20 cellular contexts compared by ENCODE assay signal in the genomic region with DNA sequence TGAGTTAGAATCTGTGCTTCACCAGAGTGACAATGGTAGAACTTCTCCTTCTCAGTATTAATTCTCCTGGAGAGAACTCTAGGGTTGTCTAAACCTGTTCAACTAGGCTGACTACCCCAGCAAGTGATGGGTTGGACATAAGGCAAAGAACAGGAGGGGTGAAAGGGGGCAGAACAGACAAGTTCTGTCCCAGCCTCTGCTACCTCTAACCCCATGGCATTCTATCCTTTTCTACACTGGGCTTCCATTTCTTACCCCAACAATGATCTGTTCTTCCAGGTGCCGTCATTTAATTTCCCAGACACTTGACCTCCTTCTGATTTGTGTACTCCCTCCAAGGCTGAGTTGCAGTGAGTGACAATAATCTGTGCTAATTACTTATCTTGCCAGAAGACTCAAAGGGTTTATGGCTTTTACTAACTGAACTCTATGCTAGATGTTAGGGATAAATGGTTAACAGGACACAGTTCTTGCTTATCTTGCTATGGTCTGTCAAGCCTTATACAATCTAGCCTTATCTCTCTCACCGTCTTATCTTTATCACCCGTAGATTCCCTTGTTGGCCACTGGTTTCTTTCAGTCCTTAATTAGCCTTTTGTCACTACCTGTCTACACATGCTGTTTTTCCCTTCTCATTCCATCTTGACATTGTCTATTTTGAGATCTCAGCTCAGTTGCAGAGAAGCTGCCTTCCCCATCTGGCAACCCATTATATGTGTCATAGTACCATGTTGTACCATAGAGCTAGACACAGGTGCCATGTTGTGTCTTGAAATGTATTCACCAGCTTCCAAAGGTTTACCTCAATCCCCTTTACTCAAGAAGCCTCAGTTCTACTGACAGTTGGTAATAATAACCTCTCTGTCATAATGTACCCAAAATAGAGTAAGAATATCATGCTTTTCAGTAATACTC. TPM values are rescaled to one million over a fixed set of nuclear protein-coding genes. Genes with fewer than 3 reads are reported as not detected.
DNase-seq lines count a peak whose midpoint lies in the region; ATAC-seq and TF ChIP-seq lines count a peak whose summit lies in the region.
"Had no signal": no experiment of that assay in that cellular context is flagged by ENCODE, and none has a peak within 500 bp of the region (broad histone marks: within the 10 kb centered on the region; RNA-seq: fewer than 3 reads in every experiment).

No MANE protein-coding gene starts in this region.

- H2BK12ac ChIP-seq in trophoblast cell (ENCODE audit: low read length): no peak overlapping the region

- H3K36me3 Mint-ChIP-seq in activated naive CD4-positive, alpha-beta T cell treated with anti-CD3 and anti-CD28 coated beads, Interleukin-2, amount 50 U/mL, for 24 hours: peaks cover 34% of the 10 kb centered on the region
- H3K36me3 Mint-ChIP-seq in T-cell: peaks cover 34% of the 10 kb centered on the region

- TF ChIP-seq CTCF in colonic mucosa (IDR thresholded peaks at IDR 0.05): no peak

- H2AFZ ChIP-seq in trophoblast cell (ENCODE audit: insufficient read depth, low read length, poor library complexity): no peak overlapping the region
- H2AFZ ChIP-seq: hepatocyte had no signal

- no peak overlapping the region for H4K12ac ChIP-seq in trophoblast cell (ENCODE audit: low read depth, low read length)

- peaks cover 78% of the 10 kb centered on the region for H3K36me3 ChIP-seq in HUES6 (ENCODE audit: control insufficient read depth, insufficient read depth, low read length)
- no peaks in the 10 kb centered on the region for H3K36me3 ChIP-seq in colonic mucosa
- H3K36me3 ChIP-seq in trophoblast cell (ENCODE audit: control insufficient read depth in 1 of 2, insufficient read depth in 2 of 2, low read length in 2 of 2): peaks cover 10 to 22% of the 10 kb centered on the region in 2 experiments

- DNase-seq in activated naive CD4-positive, alpha-beta T cell treated with Interleukin-2 at 50 U/mL for 16 hours: no peak
- no peak for DNase-seq in colonic mucosa
- DNase-seq in trophoblast cell: peak; percentile 14 to 68
- no peak for DNase-seq in T-cell
- no peak for DNase-seq in T1000 (lab: John Stamatoyannopoulos, UW)
- DNase-seq: activated CD4-positive, alpha-beta T cell treated with anti-CD3 and anti-CD28 coated beads, Interleukin-2, amount 50 U/mL, for 48 hours; activated naive CD4-positive, alpha-beta T cell treated with anti-CD3 and anti-CD28 coated beads for 36 hours; activated T-cell treated with anti-CD3 and anti-CD28 coated beads for 4 hours; erythroblast; foreskin keratinocyte; left ventricle myocardium superior; NCI-H1092 treated with DMSO at 0.1 percent for 48 hours; NCI-H2029; Right ventricle myocardium superior; WERI-Rb-1 had no signal

- no peak overlapping the region for H3K4me2 ChIP-seq in trophoblast cell (ENCODE audit: low read length)
- H3K4me2 ChIP-seq: BLaER1 treated with 17β-estradiol and CSF1 and Interleukin-3, amounts not matched to agents 10 nM and 100 nM; hepatocyte had no signal

- no peak overlapping the region for H2BK5ac ChIP-seq in trophoblast cell (ENCODE audit: low read depth, low read length, poor library complexity)

- ATAC-seq in T-cell (replicated peaks in 1 of 4) (no peak), GM21786 (IDR thresholded peaks at IDR 0.05; ENCODE audit: unreplicated experiment) (no peak)
- ATAC-seq: foreskin keratinocyte, left ventricle myocardium superior had no signal

- H3K18ac ChIP-seq in trophoblast cell (ENCODE audit: low read length): no peak overlapping the region

- H3K9me3 Mint-ChIP-seq in activated naive CD4-positive, alpha-beta T cell treated with anti-CD3 and anti-CD28 coated beads, Interleukin-2, amount 50 U/mL, for 24 hours: no peaks in the 10 kb centered on the region
- no peaks in the 10 kb centered on the region for H3K9me3 Mint-ChIP-seq in T-cell
- H3K9me3 Mint-ChIP-seq: activated naive CD4-positive, alpha-beta T cell treated with anti-CD3 and anti-CD28 coated beads for 36 hours had no signal

- H3K4me3 Mint-ChIP-seq in activated naive CD4-positive, alpha-beta T cell treated with anti-CD3 and anti-CD28 coated beads, Interleukin-2, amount 50 U/mL, for 24 hours: no peak overlapping the region
- no peak overlapping the region for H3K4me3 Mint-ChIP-seq in T-cell
- H3K4me3 Mint-ChIP-seq: activated naive CD4-positive, alpha-beta T cell treated with anti-CD3 and anti-CD28 coated beads for 36 hours had no signal

- H3K4ac ChIP-seq in trophoblast cell (ENCODE audit: low read depth, low read length): no peak overlapping the region

- intact Hi-C loops in colonic mucosa (cut with DNase I): no loop called here

- POLR2A ChIA-PET in T-cell (lab: Charles Lee): interaction anchor here in 1 of 2 donors (0.5 to 0.6 kb wide), 3 partner anchors 10 to 630 kb away, joined by 3 to 4 read pairs (median 3); a partner anchor contains a TSS

- H3K27ac ChIP-seq in HUES6 (ENCODE audit: low read depth, low read length): 0 out of 2 replicates have a peak overlapping the region, but pooled peaks have one; percentile 8
- H3K27ac ChIP-seq in colonic mucosa: peak overlapping the region; percentile 49
- no peak overlapping the region for H3K27ac ChIP-seq in trophoblast cell (ENCODE audit: low read depth, low read length)
- H3K27ac ChIP-seq: BLaER1 treated with 17β-estradiol and CSF1 and Interleukin-3, amounts not matched to agents 10 nM and 100 nM; foreskin keratinocyte; hepatocyte; WERI-Rb-1 had no signal

- H3K27me3 ChIP-seq in HUES6 (ENCODE audit: control insufficient read depth, insufficient read depth, low read length) (no peaks in the 10 kb centered on the region), colonic mucosa (no peaks in the 10 kb centered on the region), trophoblast cell (ENCODE audit: insufficient read depth, low read length) (no peaks in the 10 kb centered on the region)
- H3K27me3 ChIP-seq: BLaER1 treated with 17β-estradiol and CSF1 and Interleukin-3, amounts not matched to agents 10 nM and 100 nM; foreskin keratinocyte; hepatocyte had no signal

- no peaks in the 10 kb centered on the region for H3K27me3 Mint-ChIP-seq in activated naive CD4-positive, alpha-beta T cell treated with anti-CD3 and anti-CD28 coated beads, Interleukin-2, amount 50 U/mL, for 24 hours
- H3K27me3 Mint-ChIP-seq in T-cell: no peaks in the 10 kb centered on the region

- H3K4me3 ChIP-seq in HUES6 (ENCODE audit: low read depth, low read length) (no peak overlapping the region), colonic mucosa (no peak overlapping the region), trophoblast cell (ENCODE audit: low read depth, low read length) (no peak overlapping the region)
- H3K4me3 ChIP-seq: BLaER1 treated with 17β-estradiol and CSF1 and Interleukin-3, amounts not matched to agents 10 nM and 100 nM; hepatocyte had no signal

- WGBS in trophoblast cell (ENCODE audit: extremely low coverage, insufficient coverage, insufficient read length): no CpG with 5 or more reads among the region's 3 CpGs

- H3K4me1 Mint-ChIP-seq in activated naive CD4-positive, alpha-beta T cell treated with anti-CD3 and anti-CD28 coated beads, Interleukin-2, amount 50 U/mL, for 24 hours: no peaks in the 10 kb centered on the region
- H3K4me1 Mint-ChIP-seq in T-cell: peaks cover 0 to 2% (median 2%) of the 10 kb centered on the region in 3 donors

- H3K79me1 ChIP-seq in trophoblast cell (ENCODE audit: low read length): no peaks in the 10 kb centered on the region

- CTCF ChIA-PET in T-cell (lab: Charles Lee): no interaction called here

- peak overlapping the region; percentile 2 for H3K9ac ChIP-seq in HUES6 (ENCODE audit: low read length)
- no peak overlapping the region for H3K9ac ChIP-seq in colonic mucosa (ENCODE audit: low read depth in 2 of 2, low read length in 2 of 2)
- no peak overlapping the region for H3K9ac ChIP-seq in trophoblast cell (ENCODE audit: low read length)
- H3K9ac ChIP-seq: BLaER1 treated with 17β-estradiol and CSF1 and Interleukin-3, amounts not matched to agents 10 nM and 100 nM had no signal

- no peak overlapping the region for H3K14ac ChIP-seq in trophoblast cell (ENCODE audit: low read length)

- no peak overlapping the region for H2AK5ac ChIP-seq in trophoblast cell (ENCODE audit: low read length)

- H3K4me1 ChIP-seq in HUES6 (ENCODE audit: control insufficient read depth, insufficient read depth, low read length) (peaks cover 8% of the 10 kb centered on the region; the same call in 1 of the 2 replicates), colonic mucosa (peaks cover 14% of the 10 kb centered on the region), trophoblast cell (ENCODE audit: control insufficient read depth in 1 of 2, insufficient read depth in 2 of 2, low read length in 2 of 2) (peaks cover 0 to 3% of the 10 kb centered on the region in 2 experiments)

- no peaks in the 10 kb centered on the region for H3K79me2 ChIP-seq in trophoblast cell (ENCODE audit: control insufficient read depth, insufficient read depth, low read length, poor library complexity)

- no peak overlapping the region for H2BK120ac ChIP-seq in trophoblast cell (ENCODE audit: insufficient read depth, low read length, poor library complexity)

- H3K9me3 ChIP-seq in HUES6 (ENCODE audit: control insufficient read depth, insufficient read depth, low read depth, low read length): no peaks in the 10 kb centered on the region
- H3K9me3 ChIP-seq in colonic mucosa: no peaks in the 10 kb centered on the region
- no peaks in the 10 kb centered on the region for H3K9me3 ChIP-seq in trophoblast cell (ENCODE audit: insufficient read depth, low read depth, low read length)
- H3K9me3 ChIP-seq: BLaER1 treated with 17β-estradiol and CSF1 and Interleukin-3, amounts not matched to agents 10 nM and 100 nM had no signal

- no peak overlapping the region for H3K23ac ChIP-seq in trophoblast cell (ENCODE audit: low read length)

- no peak overlapping the region for H4K8ac ChIP-seq in trophoblast cell (ENCODE audit: low read depth, low read length)

- H3K27ac Mint-ChIP-seq in activated naive CD4-positive, alpha-beta T cell treated with anti-CD3 and anti-CD28 coated beads, Interleukin-2, amount 50 U/mL, for 24 hours: peak overlapping the region; percentile 12
- H3K27ac Mint-ChIP-seq in T-cell: no peak overlapping the region
- H3K27ac Mint-ChIP-seq: activated naive CD4-positive, alpha-beta T cell treated with anti-CD3 and anti-CD28 coated beads for 36 hours had no signal

- no peak overlapping the region for H4K91ac ChIP-seq in trophoblast cell (ENCODE audit: low read depth, low read length)

RNA-seq across cellular contexts. Expression of a gene that starts 10.0 kb away (rescaled TPM):
- total RNA-seq in colonic mucosa: 100 to 1,000 TPM; 105 to 128 TPM
- 164 and 185 TPM in 2 replicates for polyA plus RNA-seq in trophoblast cell (2013)
- 100 to 1,000 TPM; 187 to 359 (median 200) TPM for total RNA-seq in T-cell

RNA-seq across cellular contexts. Expression of a gene that starts 58.1 kb away (rescaled TPM):
- total RNA-seq in colonic mucosa (10 to 100 TPM; 39.4 to 49.7 TPM), T-cell (100 to 1,000 TPM in 4 of 5 donors, 10 to 100 TPM in 1; 96.5 to 119 (median 101) TPM)
- polyA plus RNA-seq in trophoblast cell (2013): 156 and 175 TPM in 2 replicates

Comparison
In these comparisons a context has a peak if more than half of its experiments do, and no peak if none do; other contexts are left out.
1. DNase-seq: peak in trophoblast cell (2 of 2); none in activated naive CD4-positive, alpha-beta T cell treated with Interleukin-2 at 50 U/mL for 16 hours (single experiment), colonic mucosa (single experiment), T-cell (0 of 34) and T1000 (single experiment).